15 cellular contexts compared by ENCODE assay signal in the genomic region with DNA sequence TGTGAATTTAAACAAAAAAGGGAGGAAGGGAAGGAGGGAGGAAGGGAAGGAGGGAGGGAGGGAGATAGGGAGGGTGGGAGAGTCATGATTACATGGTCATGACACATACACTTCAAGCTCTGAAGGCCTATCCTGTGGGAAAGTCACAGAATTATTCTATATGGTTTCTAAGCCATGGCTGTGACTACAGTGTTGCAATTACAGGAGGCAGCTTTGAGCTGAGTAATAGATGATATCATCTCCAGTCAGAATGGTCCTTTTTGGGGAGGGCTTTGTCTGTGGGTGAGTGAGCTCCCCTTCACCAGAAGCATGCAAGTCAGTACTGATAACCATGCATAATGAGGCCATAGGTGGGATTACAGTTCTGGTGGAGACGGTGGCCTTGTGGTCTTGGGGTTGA. TPM values are rescaled to one million over a fixed set of nuclear protein-coding genes. Genes with fewer than 3 reads are reported as not detected.
DNase-seq lines count a peak whose midpoint lies in the region; ATAC-seq, FAIRE-seq and TF ChIP-seq lines count a peak whose summit lies in the region.
"Had no signal": no experiment of that assay in that cellular context is flagged by ENCODE, and none has a peak within 500 bp of the region (broad histone marks: within the 10 kb centered on the region; RNA-seq: fewer than 3 reads in every experiment).

No MANE protein-coding gene starts in this region.

- peaks cover 14% of the 10 kb centered on the region for H3K79me2 ChIP-seq in parathyroid adenoma

- H2AFZ ChIP-seq in parathyroid adenoma = no peak overlapping the region

- peaks cover 35% of the 10 kb centered on the region for H3K4me1 ChIP-seq in parathyroid adenoma
- H3K4me1 ChIP-seq: heart right ventricle had no signal

- H3K4me2 ChIP-seq in parathyroid adenoma (ENCODE audit: low read length) = no peak overlapping the region

- H3K27ac ChIP-seq in RWPE1 (no peak overlapping the region), parathyroid adenoma (peak overlapping the region; percentile 96)
- H3K27ac ChIP-seq: heart right ventricle had no signal

- H3K9me3 ChIP-seq in parathyroid adenoma (ENCODE audit: control insufficient read depth, low read length) = no peaks in the 10 kb centered on the region
- H3K9me3 ChIP-seq: heart right ventricle had no signal

- CTCF ChIA-PET in RWPE1 (lab: Yijun Ruan, JAX) = interaction anchor here (0.6 to 0.7 kb wide), 2 partner anchors 12 to 213 kb away, joined by 3 to 4 read pairs; no protein-coding TSS in a partner anchor

- DNase-seq in GM04504 (ENCODE audit: low read depth) (peak; percentile 27), RWPE1 (ENCODE audit: low spot score) (peak; percentile 49), GM19239 (ENCODE audit: insufficient read length, low spot score) (no peak), hypothalamus (lab: John Stamatoyannopoulos, UW) (no peak), NCI-H82 (lab: John Stamatoyannopoulos, UW) (no peak)
- DNase-seq: activated CD4-positive, alpha-beta T cell treated with anti-CD3 and anti-CD28 coated beads for 48 hours; effector CD8-positive, alpha-beta T cell; heart right ventricle; NCI-H1105 treated with DMSO at 0.1 percent for 48 hours; NCI-H2227 treated with DMSO at 0.1 percent for 48 hours; nephron progenitor cell; T-helper 2 cell had no signal

- H3K9ac ChIP-seq in parathyroid adenoma = no peak overlapping the region

- H3K27me3 ChIP-seq in parathyroid adenoma (ENCODE audit: control insufficient read depth, insufficient read depth, low read length) = no peaks in the 10 kb centered on the region
- H3K27me3 ChIP-seq: heart right ventricle had no signal

- TF ChIP-seq CTCF in RWPE1 (conservative IDR thresholded peaks at IDR 0.05; ENCODE audit: low read depth) (no peak), parathyroid adenoma (IDR thresholded peaks at IDR 0.05) (no peak)

- no peak overlapping the region for H3K4me3 ChIP-seq in parathyroid adenoma (ENCODE audit: low read depth, low read length)
- H3K4me3 ChIP-seq: heart right ventricle had no signal

- ATAC-seq in esophagus mucosa (peak; percentile 66), HG03196 (IDR thresholded peaks at IDR 0.05; ENCODE audit: unreplicated experiment) (no peak)
- ATAC-seq: heart right ventricle had no signal

- POLR2A ChIA-PET in RWPE1 (lab: Yijun Ruan, JAX; ENCODE audit: low non-redundant PET) = no interaction called here

- no peaks in the 10 kb centered on the region for H3K36me3 ChIP-seq in parathyroid adenoma (ENCODE audit: control insufficient read depth, insufficient read depth, low read length)

- FAIRE-seq in GM19239 (lab: Jason Lieb, UNC) = no peak

RNA-seq across cellular contexts. Expression of a gene that starts 37.4 kb away (rescaled TPM):
- 9.4 TPM for total RNA-seq in esophagus mucosa

Comparison
In these comparisons a context has a peak if more than half of its experiments do, and no peak if none do; other contexts are left out.
1. DNase-seq: peak in GM04504 (single experiment) and RWPE1 (single experiment); none in GM19239 (single experiment), hypothalamus (0 of 51) and NCI-H82 (single experiment).